In genomic region chr3:48430359-48431101, GRCh38 we compare ENCODE assay signal across 9 cellular contexts. TPM values are rescaled to one million over a fixed set of nuclear protein-coding genes. Genes with fewer than 3 reads are reported as not detected.
A peak's percentile ranks its signal among the peaks of the same experiment; 100 is the strongest.
DNase-seq lines count a peak whose midpoint lies in the region; ATAC-seq, FAIRE-seq and TF ChIP-seq lines count a peak whose summit lies in the region.
"Had no signal": no experiment of that assay in that cellular context is flagged by ENCODE, and none has a peak within 500 bp of the region (broad histone marks: within the 10 kb centered on the region; RNA-seq: fewer than 3 reads in every experiment).

No MANE protein-coding gene starts in this region.

- FAIRE-seq in H1 (lab: Jason Lieb, UNC), result no peak

- peak overlapping the region; percentile 93; the same call in 1 of the 2 replicates for H2AK5ac ChIP-seq in H1 (ENCODE audit: low read depth, low read length)

- peaks cover 29 to 52% of the 10 kb centered on the region in 2 experiments for H3K79me2 ChIP-seq in H1 (ENCODE audit: control insufficient read depth in 1 of 2, insufficient read depth in 2 of 2, low read length in 2 of 2)

- peak overlapping the region; percentile 89 for H3K18ac ChIP-seq in H1 (ENCODE audit: extremely low read depth, low read length)

- no peak for TF ChIP-seq CTCF in AG04450 (IDR thresholded peaks at IDR 0.05; ENCODE audit: low read depth, low read length)
- TF ChIP-seq CTCF in H1 (IDR thresholded peaks at IDR 0.05; ENCODE audit: control extremely low read depth in 1 of 3, insufficient read depth in 1 of 3, low read depth in 1 of 3, low read length in 3 of 3), result no peak
- no peak for TF ChIP-seq CTCF in nephron (IDR thresholded peaks at IDR 0.05; ENCODE audit: unreplicated experiment in 3 of 3)

- no peak for ATAC-seq in HG03378 (IDR thresholded peaks at IDR 0.05; ENCODE audit: unreplicated experiment)

- peaks cover 13% of the 10 kb centered on the region for H3K23me2 ChIP-seq in H1 (ENCODE audit: low read depth, low read length)

- peak overlapping the region; percentile 26 for H3K56ac ChIP-seq in H1 (replicated peaks; ENCODE audit: insufficient read length, low read depth, low read length)

- H2BK5ac ChIP-seq in H1 (ENCODE audit: low read depth, low read length), result peak overlapping the region; percentile 91

- no peaks in the 10 kb centered on the region for H3K27me3 Mint-ChIP-seq in nephron (ENCODE audit: low read depth)

- H3K9me3 Mint-ChIP-seq in nephron, result no peaks in the 10 kb centered on the region

- H3K4me1 Mint-ChIP-seq in nephron, result peaks cover 52% of the 10 kb centered on the region

- POLR2A ChIA-PET in AG04450 (lab: Yijun Ruan, JAX) (no interaction called here), H1 (lab: Charles Lee; ENCODE audit: partially characterized antibody) (interaction anchor here (0.7 to 31.5 kb wide), 16 partner anchors 7 to 272 kb away, joined by 3 to 650 read pairs (median 4); partner anchors contain the start of genes ATRIP, CCDC51, TMA7 and ZNF589)

- peak overlapping the region; percentile 73 for H4K5ac ChIP-seq in H1 (ENCODE audit: insufficient read length, low read depth, low read length)

- 0 out of 2 replicates have a peak overlapping the region, but pooled peaks have one; percentile 53 for H2BK20ac ChIP-seq in H1 (ENCODE audit: low read length)

- peak overlapping the region; percentile 8 to 46 (median 45) for H3K9ac ChIP-seq in H1 (replicated peaks in 1 of 4; ENCODE audit: extremely low read depth in 1 of 4, low read depth in 3 of 4, low read length in 3 of 4)

- peaks cover 4 to 26% (median 12%) of the 10 kb centered on the region in 4 experiments; a peak in 6 of 8 replicates for H3K36me3 ChIP-seq in H1 (ENCODE audit: control insufficient read depth in 2 of 4, insufficient read depth in 4 of 4, low read length in 3 of 4)

- no peak overlapping the region for H3K23ac ChIP-seq in H1 (ENCODE audit: insufficient read length)

- H2AFZ ChIP-seq in H1 (ENCODE audit: low read length), result no peak overlapping the region

- H3K4me3 Mint-ChIP-seq in nephron, result peak overlapping the region; percentile 91 to 93 (median 92)

- H3K14ac ChIP-seq in H1 (ENCODE audit: insufficient read length), result no peak overlapping the region

- peak overlapping the region; percentile 97; the same call in 1 of the 2 replicates for H2BK15ac ChIP-seq in H1 (ENCODE audit: low read length)

- H2BK120ac ChIP-seq in H1 (replicated peaks; ENCODE audit: low read depth, low read length), result no peak overlapping the region

- H4K20me1 ChIP-seq in H1 (replicated peaks in 1 of 2; ENCODE audit: control insufficient read depth in 1 of 2, insufficient read depth in 2 of 2, low read length in 2 of 2), result peaks cover 4 to 14% of the 10 kb centered on the region in 2 experiments

- H3K27me3 ChIP-seq in AG04450 (ENCODE audit: control insufficient read depth, insufficient read depth, low read length) (no peaks in the 10 kb centered on the region), H1 (replicated peaks in 1 of 4; ENCODE audit: control insufficient read depth in 3 of 4, extremely low read depth in 1 of 4, insufficient read depth in 3 of 4, low read length in 3 of 4) (no peaks in the 10 kb centered on the region)

- TF ChIP-seq RAD21 in H1 (IDR thresholded peaks at IDR 0.05 in 1 of 2, conservative IDR thresholded peaks at IDR 0.05 in 1 of 2; ENCODE audit: low read depth in 2 of 2, low read length in 2 of 2), result no peak

- no peak for TF ChIP-seq POLR2A in H1 (IDR thresholded peaks at IDR 0.05; ENCODE audit: control extremely low read depth in 1 of 2, low read depth in 2 of 2, low read length in 2 of 2)

- peaks cover 24% of the 10 kb centered on the region for H3K79me1 ChIP-seq in H1 (ENCODE audit: low read depth, low read length)

- peaks cover 3% of the 10 kb centered on the region for H3K36me3 Mint-ChIP-seq in nephron (ENCODE audit: low read depth)

- no peak overlapping the region for H3K4ac ChIP-seq in H1 (replicated peaks; ENCODE audit: insufficient read length, low read depth, low read length)

- peak overlapping the region; percentile 81; the same call in 1 of the 2 replicates for H2BK12ac ChIP-seq in H1 (ENCODE audit: low read depth, low read length)

- peak overlapping the region; percentile 70 for H3K4me3 ChIP-seq in AG04450 (ENCODE audit: low read depth, low read length)
- H3K4me3 ChIP-seq in H1 (ENCODE audit: extremely low read depth in 1 of 4, insufficient read depth in 2 of 4, low read depth in 3 of 4, low read length in 4 of 4), result peak overlapping the region; percentile 66 to 85 (median 76)

- TF ChIP-seq EP300 in H1 (IDR thresholded peaks at IDR 0.05; ENCODE audit: borderline replicate concordance in 1 of 2, low read depth in 2 of 2, low read length in 2 of 2), result no peak

- peak overlapping the region; percentile 31 for H3K27ac ChIP-seq in AG04450 (ENCODE audit: low read depth, low read length)
- peak overlapping the region; percentile 76; the same call in 1 of the 2 replicates for H3K27ac ChIP-seq in H1 (ENCODE audit: low read depth, low read length)

- peak overlapping the region; percentile 74 to 77 for H3K4me2 ChIP-seq in H1 (ENCODE audit: insufficient read depth in 1 of 2, low read depth in 2 of 2, low read length in 2 of 2)

- CTCF ChIA-PET in AG04450 (lab: Charles Lee) (interaction anchor here (0.6 to 12.1 kb wide), 4 partner anchors 9 to 236 kb away, joined by 3 to 402 read pairs (median 5); partner anchors contain the start of genes CCDC51 and TMA7), H1 (lab: Charles Lee; ENCODE audit: partially characterized antibody) (interaction anchor here (0.7 to 7.7 kb wide), 11 partner anchors 8 to 236 kb away, joined by 3 to 138 read pairs (median 5); no protein-coding TSS in a partner anchor)

- H4K8ac ChIP-seq in H1 (ENCODE audit: extremely low read depth, insufficient read depth, low read length), result no peak overlapping the region; the same call in 1 of the 2 replicates

- H3K9me3 ChIP-seq in AG04450 (ENCODE audit: control insufficient read depth, insufficient read depth, low read length) (no peaks in the 10 kb centered on the region), H1 (ENCODE audit: insufficient read depth in 2 of 2, low read depth in 1 of 2, low read length in 1 of 2) (no peaks in the 10 kb centered on the region)

- no peak for DNase-seq in AG04450 (ENCODE audit: low read depth, low spot score)
- peak; percentile 16 for DNase-seq in NCI-H226
- no peak for DNase-seq in H1 (ENCODE audit: low read depth in 1 of 2, low spot score in 2 of 2)
- no peak for DNase-seq in RKO (ENCODE audit: low spot score)
- no peak for DNase-seq in KG1 (lab: John Stamatoyannopoulos, UW)
- no peak for DNase-seq in activated gamma-delta T cell (lab: John Stamatoyannopoulos, UW)
- DNase-seq: stimulated activated CD4-positive, alpha-beta T cell treated with anti-CD3 and anti-CD28 coated beads, Interleukin-1b, Interleukin-23, amount 100 ng/mL, for 48 hours had no signal

- H4K91ac ChIP-seq in H1 (replicated peaks; ENCODE audit: insufficient read length, low read length), result peak overlapping the region; percentile 61

- H3K4me1 ChIP-seq in H1 (replicated peaks in 1 of 4; ENCODE audit: control insufficient read depth in 3 of 4, insufficient read depth in 4 of 4, low read length in 3 of 4), result peaks cover 7 to 30% (median 20%) of the 10 kb centered on the region in 4 experiments

- H3K27ac Mint-ChIP-seq in nephron, result peak overlapping the region; percentile 20 to 99 (median 57)

- WGBS in H1 (ENCODE audit: extremely low coverage in 1 of 2, insufficient coverage in 1 of 2, insufficient read length in 1 of 2, insufficient replicate concordance in 2 of 2, low coverage in 1 of 2, low lambda C conversion rate in 2 of 2, missing lambda C conversion rate in 1 of 2), 2 experiments, result 31% methylated on average over 6 of the region's 6 CpGs; no CpG with 5 or more reads in 1 of the 2 experiments

RNA-seq across cellular contexts. Expression of gene PLXNB1, which starts 0.6 kb away (rescaled TPM):
- polyA plus RNA-seq in AG04450 (2011; rRNA removed), result 13.4 and 18.3 TPM in 2 replicates
- polyA minus RNA-seq in AG04450 (2011; rRNA and poly(A)+ RNA removed), result 31.3 and 58.8 TPM in 2 replicates
- total RNA-seq in H1 (2021; fragmentation: NEBNext Ultra II Directional; extraction: Animal tissue kit (Norgen Biotek cat#: 25700)), result 114 and 115 TPM in 2 replicates
- polyA plus RNA-seq in H1 (2011; rRNA removed), result 109 and 149 TPM in 2 replicates
- 117 TPM for polyA plus RNA-seq in H1 (2011; cell fraction: cytosol; rRNA removed)
- polyA plus RNA-seq in H1 (2011; cell fraction: nucleus; rRNA removed), result 1,123 TPM
- 136 to 155 TPM (median 141 TPM) in 4 replicates for polyA plus RNA-seq in H1 (2012, experiment 1 of 2)
- polyA plus RNA-seq in H1 (2012, experiment 2 of 2), result 102 TPM
- polyA plus RNA-seq in H1 (2013, experiment 1 of 2), result 102 TPM
- 83.3 TPM for polyA plus RNA-seq in H1 (2013, experiment 2 of 2)
- 82.5 and 154 TPM in 2 replicates for polyA minus RNA-seq in H1 (2011; rRNA and poly(A)+ RNA removed)
- 100 TPM for polyA minus RNA-seq in H1 (2011; cell fraction: cytosol; rRNA and poly(A)+ RNA removed)
- polyA minus RNA-seq in H1 (2011; cell fraction: nucleus; rRNA and poly(A)+ RNA removed), result 265 TPM

RNA-seq across cellular contexts. Expression of gene CCDC51, which starts 9.4 kb away (rescaled TPM):
- polyA plus RNA-seq in AG04450 (2011; rRNA removed) (9.5 and 11.1 TPM in 2 replicates), H1 (2011; rRNA removed) (19.7 and 21.4 TPM in 2 replicates)
- 6.4 and 7.5 TPM in 2 replicates for polyA minus RNA-seq in AG04450 (2011; rRNA and poly(A)+ RNA removed)
- 20.3 and 21.3 TPM in 2 replicates for total RNA-seq in H1 (2021; fragmentation: NEBNext Ultra II Directional; extraction: Animal tissue kit (Norgen Biotek cat#: 25700))
- 26.3 TPM for polyA plus RNA-seq in H1 (2011; cell fraction: cytosol; rRNA removed)
- polyA plus RNA-seq in H1 (2011; cell fraction: nucleus; rRNA removed), result 18.4 TPM
- 24.1 to 30.2 TPM (median 28.9 TPM) in 4 replicates for polyA plus RNA-seq in H1 (2012, experiment 1 of 2)
- 17.1 TPM for polyA plus RNA-seq in H1 (2012, experiment 2 of 2)
- 16.7 TPM for polyA plus RNA-seq in H1 (2013, experiment 1 of 2)
- polyA plus RNA-seq in H1 (2013, experiment 2 of 2), result 16.9 TPM
- polyA minus RNA-seq in H1 (2011; rRNA and poly(A)+ RNA removed), result 17.1 and 17.4 TPM in 2 replicates
- 7.3 TPM for polyA minus RNA-seq in H1 (2011; cell fraction: cytosol; rRNA and poly(A)+ RNA removed)
- 7.7 TPM for polyA minus RNA-seq in H1 (2011; cell fraction: nucleus; rRNA and poly(A)+ RNA removed)

RNA-seq across cellular contexts. Expression of gene TMA7, which starts 9.5 kb away (rescaled TPM):
- polyA plus RNA-seq in AG04450 (2011; rRNA removed) (207 and 316 TPM in 2 replicates), H1 (2011; rRNA removed) (83.3 and 138 TPM in 2 replicates)
- polyA minus RNA-seq in AG04450 (2011; rRNA and poly(A)+ RNA removed), result 35.8 and 40.7 TPM in 2 replicates
- 305 and 322 TPM in 2 replicates for total RNA-seq in H1 (2021; fragmentation: NEBNext Ultra II Directional; extraction: Animal tissue kit (Norgen Biotek cat#: 25700))
- polyA plus RNA-seq in H1 (2011; cell fraction: cytosol; rRNA removed), result 282 TPM
- polyA plus RNA-seq in H1 (2011; cell fraction: nucleus; rRNA removed), result 36.5 TPM
- polyA plus RNA-seq in H1 (2012, experiment 1 of 2), result 470 to 570 TPM (median 490 TPM) in 4 replicates
- 141 TPM for polyA plus RNA-seq in H1 (2012, experiment 2 of 2)
- polyA plus RNA-seq in H1 (2013, experiment 1 of 2), result 965 TPM
- polyA plus RNA-seq in H1 (2013, experiment 2 of 2), result 959 TPM
- polyA minus RNA-seq in H1 (2011; rRNA and poly(A)+ RNA removed), result 8.2 and 9.6 TPM in 2 replicates
- polyA minus RNA-seq in H1 (2011; cell fraction: cytosol; rRNA and poly(A)+ RNA removed), result 42.3 TPM
- polyA minus RNA-seq in H1 (2011; cell fraction: nucleus; rRNA and poly(A)+ RNA removed), result 34.3 TPM

RNA-seq across cellular contexts. Expression of gene ATRIP, which starts 16.0 kb away (rescaled TPM):
- polyA plus RNA-seq in AG04450 (2011; rRNA removed), result 5.1 and 5.8 TPM in 2 replicates
- polyA minus RNA-seq in AG04450 (2011; rRNA and poly(A)+ RNA removed), result 6.3 and 8.0 TPM in 2 replicates
- 16.7 and 20.2 TPM in 2 replicates for total RNA-seq in H1 (2021; fragmentation: NEBNext Ultra II Directional; extraction: Animal tissue kit (Norgen Biotek cat#: 25700))
- polyA plus RNA-seq in H1 (2011; rRNA removed), result 16.6 and 18.5 TPM in 2 replicates
- polyA plus RNA-seq in H1 (2011; cell fraction: cytosol; rRNA removed), result 15.0 TPM
- 36.5 TPM for polyA plus RNA-seq in H1 (2011; cell fraction: nucleus; rRNA removed)
- polyA plus RNA-seq in H1 (2012, experiment 1 of 2), result 12.7 to 14.1 TPM (median 13.8 TPM) in 4 replicates
- 11.0 TPM for polyA plus RNA-seq in H1 (2012, experiment 2 of 2)
- polyA plus RNA-seq in H1 (2013, experiment 1 of 2), result 14.8 TPM
- 12.6 TPM for polyA plus RNA-seq in H1 (2013, experiment 2 of 2)
- 28.6 and 29.3 TPM in 2 replicates for polyA minus RNA-seq in H1 (2011; rRNA and poly(A)+ RNA removed)
- 10.1 TPM for polyA minus RNA-seq in H1 (2011; cell fraction: cytosol; rRNA and poly(A)+ RNA removed)
- polyA minus RNA-seq in H1 (2011; cell fraction: nucleus; rRNA and poly(A)+ RNA removed), result 25.2 TPM

RNA-seq across cellular contexts. Expression of gene FBXW12, which starts 58.5 kb away (rescaled TPM):
- polyA plus RNA-seq in AG04450 (2011; rRNA removed) (not detected in 2 replicates), H1 (2011; rRNA removed) (0.41 and 0.85 TPM in 2 replicates)
- polyA minus RNA-seq in AG04450 (2011; rRNA and poly(A)+ RNA removed), result 0.17 TPM in 1 of 2 replicates, not detected in the other
- 0.35 TPM in 1 of 2 replicates, not detected in the other for total RNA-seq in H1 (2021; fragmentation: NEBNext Ultra II Directional; extraction: Animal tissue kit (Norgen Biotek cat#: 25700))
- 0.44 TPM for polyA plus RNA-seq in H1 (2011; cell fraction: cytosol; rRNA removed)
- 1.3 TPM for polyA plus RNA-seq in H1 (2011; cell fraction: nucleus; rRNA removed)
- polyA plus RNA-seq in H1 (2012, experiment 1 of 2), result 0.48 to 0.88 TPM (median 0.68 TPM) in 4 replicates
- not detected for polyA plus RNA-seq in H1 (2012, experiment 2 of 2)
- polyA plus RNA-seq in H1 (2013, experiment 1 of 2), result 0.22 TPM
- polyA plus RNA-seq in H1 (2013, experiment 2 of 2), result 0.15 TPM
- polyA minus RNA-seq in H1 (2011; rRNA and poly(A)+ RNA removed), result 2.1 and 2.2 TPM in 2 replicates
- polyA minus RNA-seq in H1 (2011; cell fraction: cytosol; rRNA and poly(A)+ RNA removed), result not detected
- 1.9 TPM for polyA minus RNA-seq in H1 (2011; cell fraction: nucleus; rRNA and poly(A)+ RNA removed)
